ENCODE assay signal across 8 cellular contexts in genomic region chr3:196431193-196432136, GRCh38. TPM values are rescaled to one million over a fixed set of nuclear protein-coding genes. Genes with fewer than 3 reads are reported as not detected.
DNase-seq lines count a peak whose midpoint lies in the region; ATAC-seq and TF ChIP-seq lines count a peak whose summit lies in the region.

No MANE protein-coding gene starts in this region.

- WGBS in hepatocyte (ENCODE audit: low lambda C conversion rate, missing lambda C conversion rate): 2% methylated on average over 27 of the region's 49 CpGs

- H3K4me1 ChIP-seq in hepatocyte (ENCODE audit: insufficient read depth): peaks cover 8% of the 10 kb centered on the region

- no peaks in the 10 kb centered on the region for H3K9me3 ChIP-seq in hepatocyte (ENCODE audit: low read depth)

- H3K4me2 ChIP-seq in hepatocyte: peak overlapping the region; percentile 80

- H3K79me2 ChIP-seq in hepatocyte: peaks cover 55% of the 10 kb centered on the region

- peak overlapping the region; percentile 83 for H2AFZ ChIP-seq in hepatocyte

- H3K9me2 ChIP-seq in hepatocyte (replicated peaks; ENCODE audit: insufficient read depth): no peaks in the 10 kb centered on the region

- H3K4me3 ChIP-seq in HL-60 (replicated peaks; ENCODE audit: insufficient read depth, low read length) (peak overlapping the region; percentile 99), astrocyte of the cerebellum (ENCODE audit: low read depth, low read length) (peak overlapping the region; percentile 78), hepatocyte (peak overlapping the region; percentile 56)

- in situ Hi-C loops in astrocyte of the cerebellum (cut with HindIII; ENCODE audit: low sequenced_read_pairs): no loop called here

- H3K27me3 ChIP-seq in HL-60 (ENCODE audit: insufficient read depth, poor library complexity, severe bottlenecking) (no peaks in the 10 kb centered on the region), hepatocyte (no peaks in the 10 kb centered on the region)

- DNase-seq in DMS 273 (lab: John Stamatoyannopoulos, UW; ENCODE audit: unreplicated experiment) (peak; percentile 79), HL-60 (ENCODE audit: low read depth in 1 of 2, low spot score in 1 of 2) (peak in 1 of 2 experiments; percentile 45), SIG-M5 (lab: John Stamatoyannopoulos, UW) (peak; percentile 26), astrocyte of the cerebellum (ENCODE audit: low read depth) (no peak), hepatocyte (ENCODE audit: low spot score) (peak; percentile 67), renal cortical epithelial cell (ENCODE audit: low read depth) (peak; percentile 71), NCI-H774 (lab: John Stamatoyannopoulos, UW) (no peak)

- peak; percentile 31 for ATAC-seq in GM21360 (IDR thresholded peaks at IDR 0.05; ENCODE audit: unreplicated experiment)

- TF ChIP-seq CTCF in HL-60 (IDR thresholded peaks at IDR 0.05; ENCODE audit: insufficient read depth, low read length) (no peak), astrocyte of the cerebellum (IDR thresholded peaks at IDR 0.05; ENCODE audit: low read depth, low read length, missing control alignments) (no peak), hepatocyte (IDR thresholded peaks at IDR 0.05; ENCODE audit: poor library complexity) (no peak)

- no peaks in the 10 kb centered on the region for H3K36me3 ChIP-seq in hepatocyte (replicated peaks; ENCODE audit: insufficient read depth, low read depth)

- peak overlapping the region; percentile 80 for H3K27ac ChIP-seq in HL-60 (replicated peaks)
- peak overlapping the region; percentile 96 for H3K27ac ChIP-seq in hepatocyte

- peaks cover 44% of the 10 kb centered on the region for H4K20me1 ChIP-seq in hepatocyte (ENCODE audit: insufficient read depth, poor library complexity, severe bottlenecking)

RNA-seq across cellular contexts. Expression of gene UBXN7, which starts 0.8 kb away (rescaled TPM):
- total RNA-seq in hepatocyte (30.9 and 32.4 TPM in 2 replicates), renal cortical epithelial cell (13.9 and 31.6 TPM in 2 replicates)
- 18.6 and 27.3 TPM in 2 replicates for polyA plus RNA-seq in hepatocyte

Comparison
In these comparisons a context has a peak if more than half of its experiments do, and no peak if none do; other contexts are left out.
1. DNase-seq: peak in DMS 273 (single experiment), SIG-M5 (single experiment), hepatocyte (single experiment) and renal cortical epithelial cell (single experiment); none in astrocyte of the cerebellum (single experiment) and NCI-H774 (single experiment).
2. Peak in every context shown above with its lines, with median percentiles within 50 percentile points of each other: H3K4me3 ChIP-seq.